ENCODE assay signal across 2 cellular contexts in the genomic region with DNA sequence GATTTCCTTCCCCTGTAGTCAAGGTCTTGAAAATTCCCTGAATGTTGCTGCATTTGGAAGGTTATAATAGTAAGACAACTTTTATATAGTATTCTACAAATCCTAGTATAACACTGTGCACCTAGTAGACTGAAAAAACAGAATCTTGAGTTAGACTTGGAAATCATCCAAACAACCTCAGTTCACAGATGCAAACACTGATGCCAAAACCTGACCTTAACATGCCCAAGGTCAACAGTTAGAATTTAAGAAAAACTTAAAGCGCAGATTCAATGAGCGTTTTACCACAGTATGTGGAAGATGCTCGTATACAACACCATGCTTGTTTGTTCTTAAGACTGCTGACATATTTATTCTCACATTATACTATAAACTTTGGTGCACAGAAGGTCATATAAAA.
TF ChIP-seq lines count a peak whose summit lies in the region.

No MANE protein-coding gene starts in this region.

TF ChIP-seq in SK-N-SH, 30 proteins besides CTCF, POLR2A, EP300 and RAD21 (continued from another document):
- TF ChIP-seq, protein P1, sequence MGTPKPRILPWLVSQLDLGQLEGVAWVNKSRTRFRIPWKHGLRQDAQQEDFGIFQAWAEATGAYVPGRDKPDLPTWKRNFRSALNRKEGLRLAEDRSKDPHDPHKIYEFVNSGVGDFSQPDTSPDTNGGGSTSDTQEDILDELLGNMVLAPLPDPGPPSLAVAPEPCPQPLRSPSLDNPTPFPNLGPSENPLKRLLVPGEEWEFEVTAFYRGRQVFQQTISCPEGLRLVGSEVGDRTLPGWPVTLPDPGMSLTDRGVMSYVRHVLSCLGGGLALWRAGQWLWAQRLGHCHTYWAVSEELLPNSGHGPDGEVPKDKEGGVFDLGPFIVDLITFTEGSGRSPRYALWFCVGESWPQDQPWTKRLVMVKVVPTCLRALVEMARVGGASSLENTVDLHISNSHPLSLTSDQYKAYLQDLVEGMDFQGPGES (IDR thresholded peaks at IDR 0.05; ENCODE audit: low read depth, low read length), result no peak
- TF ChIP-seq TCF12 (IDR thresholded peaks at IDR 0.05), result no peak
- TF ChIP-seq POLR2AphosphoS5 (IDR thresholded peaks at IDR 0.05; ENCODE audit: low read depth, low read length), result no peak
- no peak for TF ChIP-seq MEF2A (IDR thresholded peaks at IDR 0.05; ENCODE audit: borderline replicate concordance, low read depth)
- no peak for TF ChIP-seq CHD2 (IDR thresholded peaks at IDR 0.05; ENCODE audit: low read length, partially characterized antibody)
- TF ChIP-seq, protein P2, sequence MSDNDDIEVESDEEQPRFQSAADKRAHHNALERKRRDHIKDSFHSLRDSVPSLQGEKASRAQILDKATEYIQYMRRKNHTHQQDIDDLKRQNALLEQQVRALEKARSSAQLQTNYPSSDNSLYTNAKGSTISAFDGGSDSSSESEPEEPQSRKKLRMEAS (IDR thresholded peaks at IDR 0.05; ENCODE audit: low read depth), result no peak
- TF ChIP-seq YY1 (IDR thresholded peaks at IDR 0.05; ENCODE audit: low read depth), result no peak
- TF ChIP-seq GABPA (IDR thresholded peaks at IDR 0.05; ENCODE audit: low read depth), result no peak
- TF ChIP-seq TAF1 (IDR thresholded peaks at IDR 0.05; ENCODE audit: borderline replicate concordance, low read depth, low read length), result no peak
- TF ChIP-seq SIN3A (IDR thresholded peaks at IDR 0.05; ENCODE audit: borderline replicate concordance, low read depth, low read length), result no peak
- no peak for TF ChIP-seq RXRA (IDR thresholded peaks at IDR 0.05; ENCODE audit: borderline replicate concordance, low read depth)
- TF ChIP-seq JUND (IDR thresholded peaks at IDR 0.05), result no peak
- no peak for TF ChIP-seq GATA2 (CRISPR knock-in tag; IDR thresholded peaks at IDR 0.05)
- TF ChIP-seq RCOR1 (IDR thresholded peaks at IDR 0.05; ENCODE audit: low read length), result no peak
- no peak for TF ChIP-seq FOSL2 (IDR thresholded peaks at IDR 0.05; ENCODE audit: borderline replicate concordance, low read depth)

TF ChIP-seq in SK-N-SH treated with all-trans-retinoic acid at 6 μM for 48 hours, 23 proteins besides CTCF, POLR2A, EP300 and RAD21 (continued from another document):
- TF ChIP-seq, protein P3, sequence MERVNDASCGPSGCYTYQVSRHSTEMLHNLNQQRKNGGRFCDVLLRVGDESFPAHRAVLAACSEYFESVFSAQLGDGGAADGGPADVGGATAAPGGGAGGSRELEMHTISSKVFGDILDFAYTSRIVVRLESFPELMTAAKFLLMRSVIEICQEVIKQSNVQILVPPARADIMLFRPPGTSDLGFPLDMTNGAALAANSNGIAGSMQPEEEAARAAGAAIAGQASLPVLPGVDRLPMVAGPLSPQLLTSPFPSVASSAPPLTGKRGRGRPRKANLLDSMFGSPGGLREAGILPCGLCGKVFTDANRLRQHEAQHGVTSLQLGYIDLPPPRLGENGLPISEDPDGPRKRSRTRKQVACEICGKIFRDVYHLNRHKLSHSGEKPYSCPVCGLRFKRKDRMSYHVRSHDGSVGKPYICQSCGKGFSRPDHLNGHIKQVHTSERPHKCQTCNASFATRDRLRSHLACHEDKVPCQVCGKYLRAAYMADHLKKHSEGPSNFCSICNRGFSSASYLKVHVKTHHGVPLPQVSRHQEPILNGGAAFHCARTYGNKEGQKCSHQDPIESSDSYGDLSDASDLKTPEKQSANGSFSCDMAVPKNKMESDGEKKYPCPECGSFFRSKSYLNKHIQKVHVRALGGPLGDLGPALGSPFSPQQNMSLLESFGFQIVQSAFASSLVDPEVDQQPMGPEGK (CRISPR knock-in tag; IDR thresholded peaks at IDR 0.05; ENCODE audit: borderline replicate concordance), result no peak
- TF ChIP-seq ZFP3 (CRISPR knock-in tag; IDR thresholded peaks at IDR 0.05), result no peak
- no peak for TF ChIP-seq CSDC2 (CRISPR knock-in tag; IDR thresholded peaks at IDR 0.05)
- TF ChIP-seq TSHZ2 (CRISPR knock-in tag; IDR thresholded peaks at IDR 0.05), result no peak
- TF ChIP-seq ZC3H10 (CRISPR knock-in tag; IDR thresholded peaks at IDR 0.05), result no peak
- no peak for TF ChIP-seq RARB (CRISPR knock-in tag; IDR thresholded peaks at IDR 0.05)
- no peak for TF ChIP-seq BACH2 (CRISPR knock-in tag; IDR thresholded peaks at IDR 0.05; ENCODE audit: borderline replicate concordance)
- no peak for TF ChIP-seq ZFP30 (CRISPR knock-in tag; IDR thresholded peaks at IDR 0.05)
- no peak for TF ChIP-seq ZNF565 (CRISPR knock-in tag; conservative IDR thresholded peaks at IDR 0.05; ENCODE audit: low read depth)
- TF ChIP-seq POU6F1 (CRISPR knock-in tag; IDR thresholded peaks at IDR 0.05; ENCODE audit: borderline replicate concordance, low read depth), result no peak
- TF ChIP-seq ESRRG (CRISPR knock-in tag; IDR thresholded peaks at IDR 0.05), result no peak
- no peak for TF ChIP-seq ZNF70 (CRISPR knock-in tag; IDR thresholded peaks at IDR 0.05)
- TF ChIP-seq OSR1 (CRISPR knock-in tag; IDR thresholded peaks at IDR 0.05), result no peak
- TF ChIP-seq SNAI2 (CRISPR knock-in tag; IDR thresholded peaks at IDR 0.05), result no peak
